ENCODE assay signal across 8 cellular contexts in genomic region chr15:77187751-77188464, GRCh38.
DNase-seq lines count a peak whose midpoint lies in the region; ATAC-seq and TF ChIP-seq lines count a peak whose summit lies in the region.

No MANE protein-coding gene starts in this region.

- CTCF ChIA-PET in HEK293T (lab: Yijun Ruan, JAX) = interaction anchor here (0.5 to 2.2 kb wide), 6 partner anchors 81 to 430 kb away, joined by 3 to 14 read pairs (median 4); no protein-coding TSS in a partner anchor

- H3K4me1 Mint-ChIP-seq in activated T-helper 2 cell treated with anti-CD3 and anti-CD28 coated beads, Interferon-gamma antibody, Interleukin-2, Interleukin-4, amounts not matched to agents 10 μg/mL and 5 μg/mL and 100 μg/mL, durations not matched to agents 14 hours and 24 hours and 36 hours (ENCODE audit: low read depth) = peaks cover 48% of the 10 kb centered on the region
- H3K4me1 Mint-ChIP-seq in immature natural killer cell = peaks cover 57 to 73% of the 10 kb centered on the region in 2 donors

- peak overlapping the region; percentile 81 for H3K27ac Mint-ChIP-seq in activated T-helper 2 cell treated with anti-CD3 and anti-CD28 coated beads, Interferon-gamma antibody, Interleukin-2, Interleukin-4, amounts not matched to agents 10 μg/mL and 5 μg/mL and 100 μg/mL, durations not matched to agents 14 hours and 24 hours and 36 hours
- H3K27ac Mint-ChIP-seq in immature natural killer cell = peak overlapping the region; percentile 53 to 94 (median 86)

- H3K9me3 Mint-ChIP-seq in activated T-helper 2 cell treated with anti-CD3 and anti-CD28 coated beads, Interferon-gamma antibody, Interleukin-2, Interleukin-4, amounts not matched to agents 10 μg/mL and 5 μg/mL and 100 μg/mL, durations not matched to agents 14 hours and 24 hours and 36 hours = no peaks in the 10 kb centered on the region
- H3K9me3 Mint-ChIP-seq in immature natural killer cell = no peaks in the 10 kb centered on the region

- ATAC-seq in HG03565 (IDR thresholded peaks at IDR 0.05; ENCODE audit: unreplicated experiment) = peak; percentile 39

- intact Hi-C loops in activated T-helper 2 cell treated with anti-CD3 and anti-CD28 coated beads, Interferon-gamma antibody, Interleukin-2, Interleukin-4, amounts not matched to agents 10 μg/mL and 5 μg/mL and 100 μg/mL, durations not matched to agents 14 hours and 24 hours and 36 hours (cut with micrococcal nuclease) = loop anchor here (1.0 to 10.0 kb wide), 5 partner anchors 73 to 308 kb away; partner anchors contain the start of genes HMG20A and PEAK1

- POLR2A ChIA-PET in HEK293T (lab: Yijun Ruan, JAX) = no interaction called here

- no peak overlapping the region for H3K4me3 Mint-ChIP-seq in activated T-helper 2 cell treated with anti-CD3 and anti-CD28 coated beads, Interferon-gamma antibody, Interleukin-2, Interleukin-4, amounts not matched to agents 10 μg/mL and 5 μg/mL and 100 μg/mL, durations not matched to agents 14 hours and 24 hours and 36 hours (ENCODE audit: low read depth)
- peak overlapping the region; percentile 27 to 64 (median 41) for H3K4me3 Mint-ChIP-seq in immature natural killer cell

- no peaks in the 10 kb centered on the region for H3K36me3 Mint-ChIP-seq in activated T-helper 2 cell treated with anti-CD3 and anti-CD28 coated beads, Interferon-gamma antibody, Interleukin-2, Interleukin-4, amounts not matched to agents 10 μg/mL and 5 μg/mL and 100 μg/mL, durations not matched to agents 14 hours and 24 hours and 36 hours (ENCODE audit: low read depth)
- H3K36me3 Mint-ChIP-seq in immature natural killer cell = no peaks in the 10 kb centered on the region

- no peaks in the 10 kb centered on the region for H3K27me3 Mint-ChIP-seq in activated T-helper 2 cell treated with anti-CD3 and anti-CD28 coated beads, Interferon-gamma antibody, Interleukin-2, Interleukin-4, amounts not matched to agents 10 μg/mL and 5 μg/mL and 100 μg/mL, durations not matched to agents 14 hours and 24 hours and 36 hours (ENCODE audit: low read depth)
- H3K27me3 Mint-ChIP-seq in immature natural killer cell (ENCODE audit: low read depth in 3 of 3) = peaks cover 0 to 4% (median 0%) of the 10 kb centered on the region in 3 donors

- TF ChIP-seq CTCF in GM10266 (IDR thresholded peaks at IDR 0.05; ENCODE audit: control insufficient read depth, insufficient read depth, low read depth, missing control alignments) = no peak

- DNase-seq in GM10266 (ENCODE audit: extremely low spot score) (peak; percentile 27), immature natural killer cell (peak; percentile 32 to 37 (median 35)), stromal cell of bone marrow (ENCODE audit: low read depth) (peak; percentile 72), NCI-H2081 (lab: John Stamatoyannopoulos, UW) (no peak), HEK293T (ENCODE audit: extremely low spot score) (no peak), NCI-H2227 treated with DMSO at 0.1 percent for 48 hours (lab: John Stamatoyannopoulos, UW) (no peak)
- no peak for DNase-seq in activated T-helper 2 cell treated with anti-CD3 and anti-CD28 coated beads, Interferon-gamma antibody, Interleukin-2, Interleukin-4, amounts not matched to agents 10 μg/mL and 5 μg/mL and 100 μg/mL, durations not matched to agents 14 hours and 24 hours and 36 hours (ENCODE audit: low spot score)

TF ChIP-seq in HEK293T, 16 proteins besides CTCF, POLR2A, EP300 and RAD21:
- TF ChIP-seq ELF4 (IDR thresholded peaks at IDR 0.05) = no peak
- TF ChIP-seq L3MBTL2 (conservative IDR thresholded peaks at IDR 0.05) = no peak
- TF ChIP-seq TARDBP (IDR thresholded peaks at IDR 0.05) = no peak
- no peak for TF ChIP-seq FOXM1 (IDR thresholded peaks at IDR 0.05; ENCODE audit: borderline replicate concordance)
- no peak for TF ChIP-seq CTBP1 (IDR thresholded peaks at IDR 0.05; ENCODE audit: borderline replicate concordance)
- no peak for TF ChIP-seq LEF1 (IDR thresholded peaks at IDR 0.05; ENCODE audit: borderline replicate concordance)
- no peak for TF ChIP-seq SUZ12 (IDR thresholded peaks at IDR 0.05)
- TF ChIP-seq HDGF (IDR thresholded peaks at IDR 0.05; ENCODE audit: borderline replicate concordance) = no peak
- TF ChIP-seq BHLHE40 (IDR thresholded peaks at IDR 0.05; ENCODE audit: borderline replicate concordance) = no peak
- TF ChIP-seq ZNF384 (IDR thresholded peaks at IDR 0.05) = no peak
- TF ChIP-seq ARNT (IDR thresholded peaks at IDR 0.05) = no peak
- TF ChIP-seq FOXA1 (IDR thresholded peaks at IDR 0.05) = no peak
- TF ChIP-seq FOXK2 (IDR thresholded peaks at IDR 0.05) = no peak
- TF ChIP-seq SP1 (IDR thresholded peaks at IDR 0.05) = no peak
- no peak for TF ChIP-seq PKNOX1 (IDR thresholded peaks at IDR 0.05)
- TF ChIP-seq NFRKB (IDR thresholded peaks at IDR 0.05) = no peak

Comparison
In these comparisons a context has a peak if more than half of its experiments do, and no peak if none do; other contexts are left out.
1. DNase-seq: peak in GM10266 (single experiment), immature natural killer cell (3 of 3) and stromal cell of bone marrow (single experiment); none in activated T-helper 2 cell treated with anti-CD3 and anti-CD28 coated beads, Interferon-gamma antibody, Interleukin-2, Interleukin-4, amounts not matched to agents 10 μg/mL and 5 μg/mL and 100 μg/mL, durations not matched to agents 14 hours and 24 hours and 36 hours (single experiment), NCI-H2081 (0 of 2), HEK293T (single experiment) and NCI-H2227 treated with DMSO at 0.1 percent for 48 hours (single experiment).